ENCODE assay signal across 13 cellular contexts in genomic region chr9:94085062-94085639, GRCh38. TPM values are rescaled to one million over a fixed set of nuclear protein-coding genes. Genes with fewer than 3 reads are reported as not detected.
A peak's percentile ranks its signal among the peaks of the same experiment; 100 is the strongest.
DNase-seq lines count a peak whose midpoint lies in the region; ATAC-seq and FAIRE-seq lines count a peak whose summit lies in the region.
"Had no signal": no experiment of that assay in that cellular context is flagged by ENCODE, and none has a peak within 500 bp of the region (broad histone marks: within the 10 kb centered on the region; RNA-seq: fewer than 3 reads in every experiment).

No MANE protein-coding gene starts in this region.

- no peak for FAIRE-seq in HTR-8/SVneo (lab: Jason Lieb, UNC)
- FAIRE-seq: A549, G401.6 had no signal

- ATAC-seq in HG03196 (IDR thresholded peaks at IDR 0.05; ENCODE audit: unreplicated experiment), result no peak
- ATAC-seq: stimulated activated naive CD8-positive, alpha-beta T cell treated with anti-CD3 and anti-CD28 coated beads, Interleukin-15, amount 100 ng/mL, for 72 hours had no signal

- intact Hi-C loops in head of caudate nucleus (cut with DNase I), result no loop called here

- DNase-seq in NCI-H82 (lab: John Stamatoyannopoulos, UW), result peak; percentile 20
- DNase-seq in NCI-H82 treated with DMSO at 0.1 percent for 48 hours (lab: John Stamatoyannopoulos, UW; ENCODE audit: unreplicated experiment), result no peak
- peak; percentile 25 for DNase-seq in RPMI7951 (ENCODE audit: low read depth)
- DNase-seq in head of caudate nucleus, result peak in 24 of 42 donors; percentile 9 to 65 (median 32)
- DNase-seq in smooth muscle cell of the brain vasculature (ENCODE audit: low read depth, low spot score), result peak; percentile 63
- DNase-seq in HTR-8/SVneo (ENCODE audit: insufficient read length, low spot score), result no peak
- no peak for DNase-seq in NCI-H2029 treated with DMSO at 0.1 percent for 48 hours (lab: John Stamatoyannopoulos, UW)
- DNase-seq: cortex of kidney, NCI-H1436 had no signal

RNA-seq across cellular contexts. Expression of gene PTPDC1, which starts 0.9 kb away (rescaled TPM):
- 9.5 and 11.3 TPM in 2 replicates for total RNA-seq in RPMI7951 (2014; rRNA removed; shearing (Covaris generic))

Comparison
In these comparisons a context has a peak if more than half of its experiments do, and no peak if none do; other contexts are left out.
1. DNase-seq: peak in NCI-H82 (single experiment), RPMI7951 (single experiment), head of caudate nucleus (24 of 42) and smooth muscle cell of the brain vasculature (single experiment); none in NCI-H82 treated with DMSO at 0.1 percent for 48 hours (single experiment), HTR-8/SVneo (single experiment) and NCI-H2029 treated with DMSO at 0.1 percent for 48 hours (single experiment).